ENCODE assay signal across 1 cellular context in genomic region chr3:32872487-32873382, GRCh38.
TF ChIP-seq lines count a peak whose summit lies in the region.

No MANE protein-coding gene starts in this region.

TF ChIP-seq in HepG2, 621 proteins besides CTCF, POLR2A, EP300 and RAD21:
- peak; percentile 95 for TF ChIP-seq RBM22 (optimal IDR thresholded peaks at IDR 0.05; ENCODE audit: low read length)
- TF ChIP-seq EEA1 (CRISPR knock-in tag; IDR thresholded peaks at IDR 0.05; ENCODE audit: borderline replicate concordance), result no peak
